In genomic region chr22:21861290-21861848, GRCh38 we compare ENCODE assay signal across 14 cellular contexts. TPM values are rescaled to one million over a fixed set of nuclear protein-coding genes. Genes with fewer than 3 reads are reported as not detected.
DNase-seq lines count a peak whose midpoint lies in the region; ATAC-seq, FAIRE-seq and TF ChIP-seq lines count a peak whose summit lies in the region.
"Had no signal": no experiment of that assay in that cellular context is flagged by ENCODE, and none has a peak within 500 bp of the region (broad histone marks: within the 10 kb centered on the region; RNA-seq: fewer than 3 reads in every experiment).

No MANE protein-coding gene starts in this region.

- H3K36me3 Mint-ChIP-seq in activated T-cell treated with anti-CD3 and anti-CD28 coated beads, Interleukin-2, amount 50 U/mL, for 72 hours (ENCODE audit: insufficient read depth in 2 of 2), result peaks cover 0 to 22% of the 10 kb centered on the region in 2 donors
- H3K36me3 Mint-ChIP-seq in activated T-cell treated with anti-CD3 and anti-CD28 coated beads, Interleukin-2, amount 50 U/mL, for 4 hours (ENCODE audit: insufficient read depth), result peaks cover 15% of the 10 kb centered on the region
- H3K36me3 Mint-ChIP-seq in activated T-helper 17 cell treated with anti-CD3 and anti-CD28 coated beads, Interleukin-2, amount 50 U/mL, for 72 hours (ENCODE audit: low read depth), result peaks cover 13% of the 10 kb centered on the region

- no peak overlapping the region for H3K4me3 ChIP-seq in smooth muscle cell
- H3K4me3 ChIP-seq: uterus had no signal

- intact Hi-C loops in left colon (cut with DNase I, micrococcal nuclease), result no loop called here

- peaks cover 100% of the 10 kb centered on the region for H3K79me2 ChIP-seq in smooth muscle cell (ENCODE audit: low read depth)

- peaks cover 0 to 2% of the 10 kb centered on the region in 2 donors for H3K9me3 Mint-ChIP-seq in activated T-cell treated with anti-CD3 and anti-CD28 coated beads, Interleukin-2, amount 50 U/mL, for 72 hours
- H3K9me3 Mint-ChIP-seq in activated T-cell treated with anti-CD3 and anti-CD28 coated beads, Interleukin-2, amount 50 U/mL, for 4 hours, result no peaks in the 10 kb centered on the region
- H3K9me3 Mint-ChIP-seq in activated T-helper 17 cell treated with anti-CD3 and anti-CD28 coated beads, Interleukin-2, amount 50 U/mL, for 72 hours, result no peaks in the 10 kb centered on the region

- peaks cover 98% of the 10 kb centered on the region for H3K4me1 Mint-ChIP-seq in activated T-cell treated with anti-CD3 and anti-CD28 coated beads, Interleukin-2, amount 50 U/mL, for 72 hours (ENCODE audit: low read depth)
- H3K4me1 Mint-ChIP-seq in activated T-cell treated with anti-CD3 and anti-CD28 coated beads, Interleukin-2, amount 50 U/mL, for 4 hours (ENCODE audit: low read depth), result peaks cover 88% of the 10 kb centered on the region
- H3K4me1 Mint-ChIP-seq in activated T-helper 17 cell treated with anti-CD3 and anti-CD28 coated beads, Interleukin-2, amount 50 U/mL, for 72 hours, result peaks cover 61% of the 10 kb centered on the region

- no peak for ATAC-seq in activated T-cell treated with anti-CD3 and anti-CD28 coated beads, Interleukin-2, amount 50 U/mL, for 72 hours (replicated peaks in 1 of 2)
- no peak for ATAC-seq in activated T-cell treated with anti-CD3 and anti-CD28 coated beads, Interleukin-2, amount 50 U/mL, for 4 hours
- no peak for ATAC-seq in activated T-helper 17 cell treated with anti-CD3 and anti-CD28 coated beads, Interleukin-2, amount 50 U/mL, for 72 hours (replicated peaks)
- peak; percentile 18 for ATAC-seq in left colon
- no peak for ATAC-seq in GM18517 (IDR thresholded peaks at IDR 0.05; ENCODE audit: unreplicated experiment)
- ATAC-seq: foreskin keratinocyte, HCT116 had no signal

- H3F3A ChIP-seq in smooth muscle cell (ENCODE audit: low read depth), result no peaks in the 10 kb centered on the region

- TF ChIP-seq CTCF in smooth muscle cell (IDR thresholded peaks at IDR 0.05; ENCODE audit: borderline replicate concordance, insufficient read depth, poor library complexity, severe bottlenecking), result no peak

- peak overlapping the region; percentile 20 for H3K27ac ChIP-seq in smooth muscle cell (ENCODE audit: low read depth)
- H3K27ac ChIP-seq: foreskin keratinocyte, uterus had no signal

- no peaks in the 10 kb centered on the region for H3K27me3 Mint-ChIP-seq in activated T-cell treated with anti-CD3 and anti-CD28 coated beads, Interleukin-2, amount 50 U/mL, for 72 hours (ENCODE audit: low read depth)
- no peaks in the 10 kb centered on the region for H3K27me3 Mint-ChIP-seq in activated T-cell treated with anti-CD3 and anti-CD28 coated beads, Interleukin-2, amount 50 U/mL, for 4 hours (ENCODE audit: low read depth)
- H3K27me3 Mint-ChIP-seq in activated T-helper 17 cell treated with anti-CD3 and anti-CD28 coated beads, Interleukin-2, amount 50 U/mL, for 72 hours, result no peaks in the 10 kb centered on the region

- no peaks in the 10 kb centered on the region for H3K27me3 ChIP-seq in smooth muscle cell (ENCODE audit: low read depth)
- H3K27me3 ChIP-seq: foreskin keratinocyte, uterus had no signal

- 44% methylated on average over 3 of the region's 3 CpGs for whole genome bisulfite sequencing in smooth muscle cell (ENCODE audit: low lambda C conversion rate)

- H3K36me3 ChIP-seq in smooth muscle cell (ENCODE audit: low read depth), result no peaks in the 10 kb centered on the region
- H3K36me3 ChIP-seq: uterus had no signal

- H3K4me2 ChIP-seq in smooth muscle cell, result no peak overlapping the region

- H3K4me1 ChIP-seq in smooth muscle cell (ENCODE audit: low read depth), result peaks cover 24% of the 10 kb centered on the region

- peak overlapping the region; percentile 7 for H3K27ac Mint-ChIP-seq in activated T-cell treated with anti-CD3 and anti-CD28 coated beads, Interleukin-2, amount 50 U/mL, for 72 hours
- H3K27ac Mint-ChIP-seq in activated T-helper 17 cell treated with anti-CD3 and anti-CD28 coated beads, Interleukin-2, amount 50 U/mL, for 72 hours, result no peak overlapping the region

- no peak overlapping the region for H3K9ac ChIP-seq in smooth muscle cell (ENCODE audit: low read depth)

- TF ChIP-seq POLR2A in H54 (IDR thresholded peaks at IDR 0.05; ENCODE audit: low read depth, low read length), result no peak

- H2AFZ ChIP-seq in smooth muscle cell (ENCODE audit: low read depth), result no peak overlapping the region

- H4K20me1 ChIP-seq in smooth muscle cell (ENCODE audit: low read depth), result peaks cover 100% of the 10 kb centered on the region

- DNase-seq in activated T-cell treated with anti-CD3 and anti-CD28 coated beads, Interleukin-2, amount 50 U/mL, for 72 hours, result no peak
- no peak for DNase-seq in activated T-cell treated with anti-CD3 and anti-CD28 coated beads, Interleukin-2, amount 50 U/mL, for 4 hours
- no peak for DNase-seq in left colon
- DNase-seq in smooth muscle cell (lab: John Stamatoyannopoulos, UW; ENCODE audit: unreplicated experiment), result no peak
- no peak for DNase-seq in H54 (ENCODE audit: insufficient read length, low spot score)
- DNase-seq in NCI-H1092 (lab: John Stamatoyannopoulos, UW), result no peak
- DNase-seq: activated CD4-positive, CD25-positive, alpha-beta regulatory T cell treated with anti-CD3 and anti-CD28 coated beads, Interleukin-2, amount 50 U/mL, for 72 hours; NCI-H774; nucleus accumbens; uterus had no signal

- H3K9me3 ChIP-seq in smooth muscle cell (replicated peaks; ENCODE audit: low read depth), result no peaks in the 10 kb centered on the region
- H3K9me3 ChIP-seq: uterus had no signal

- FAIRE-seq in H54 (lab: Jason Lieb, UNC), result no peak

- peak overlapping the region in 1 of 2 donors; percentile 40 for H3K4me3 Mint-ChIP-seq in activated T-cell treated with anti-CD3 and anti-CD28 coated beads, Interleukin-2, amount 50 U/mL, for 72 hours
- H3K4me3 Mint-ChIP-seq in activated T-cell treated with anti-CD3 and anti-CD28 coated beads, Interleukin-2, amount 50 U/mL, for 4 hours, result no peak overlapping the region
- peak overlapping the region; percentile 0 for H3K4me3 Mint-ChIP-seq in activated T-helper 17 cell treated with anti-CD3 and anti-CD28 coated beads, Interleukin-2, amount 50 U/mL, for 72 hours

RNA-seq across cellular contexts. Expression of gene MAPK1, which starts 6.1 kb away (rescaled TPM):
- 100 to 1,000 TPM; 107 to 154 TPM for total RNA-seq in activated T-cell treated with anti-CD3 and anti-CD28 coated beads, Interleukin-2, amount 50 U/mL, for 72 hours
- 100 to 1,000 TPM; 136 to 165 (median 138) TPM for total RNA-seq in activated T-cell treated with anti-CD3 and anti-CD28 coated beads, Interleukin-2, amount 50 U/mL, for 4 hours
- 10 to 100 TPM; 48.6 to 70.7 TPM for total RNA-seq in activated T-helper 17 cell treated with anti-CD3 and anti-CD28 coated beads, Interleukin-2, amount 50 U/mL, for 72 hours
- total RNA-seq in left colon (100 to 1,000 TPM; 123 to 144 TPM), smooth muscle cell (57.1 and 69.3 TPM in 2 replicates)
- polyA plus RNA-seq in smooth muscle cell, result 53.7 and 62.3 TPM in 2 replicates
